8 cellular contexts compared by ENCODE assay signal in the genomic region with DNA sequence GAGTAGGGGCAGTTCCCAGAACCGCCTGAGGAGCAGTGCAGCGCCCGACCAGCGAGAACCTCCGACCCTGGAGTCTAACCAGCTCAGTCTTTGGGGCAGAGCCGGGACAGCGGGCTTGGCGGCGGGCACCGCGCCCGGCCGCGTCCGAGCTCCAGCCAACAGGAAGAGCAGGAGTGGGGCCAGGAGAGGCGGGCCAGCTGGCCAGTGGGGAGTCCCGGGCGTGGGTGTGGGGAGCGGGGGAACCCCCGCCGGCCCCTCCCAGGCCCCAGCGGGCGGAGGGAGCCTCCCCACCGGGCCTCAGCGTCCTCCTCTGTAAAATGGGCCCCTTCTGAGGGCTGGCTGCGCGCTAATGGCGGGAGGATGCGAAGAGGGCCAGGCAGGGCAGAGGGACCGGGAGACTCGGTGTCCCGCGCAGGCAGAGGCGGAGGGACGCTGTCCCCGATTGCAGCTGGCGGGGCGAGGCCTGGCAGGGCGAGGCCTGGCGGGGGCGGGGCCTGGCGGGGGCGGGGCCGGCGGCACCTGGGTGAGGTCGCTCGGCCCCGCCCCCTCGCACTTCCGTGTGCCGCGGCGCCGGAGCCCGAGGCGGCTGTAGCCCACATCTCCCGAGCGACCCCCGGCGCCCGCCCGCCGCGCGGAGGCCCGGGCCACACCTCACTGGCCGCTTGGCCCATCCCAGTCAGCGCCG. TPM values are rescaled to one million over a fixed set of nuclear protein-coding genes. Genes with fewer than 3 reads are reported as not detected.
DNase-seq lines count a peak whose midpoint lies in the region; ATAC-seq and TF ChIP-seq lines count a peak whose summit lies in the region.

A gene (plus strand): TSS at position 550 of the 685 bp plus-strand sequence. CDS start 17,214 bp downstream, outside the sequence.

- H3K9me3 Mint-ChIP-seq in activated CD8-positive, alpha-beta memory T cell treated with anti-CD3 and anti-CD28 coated beads, Interleukin-2, amount 10 ng/mL, durations not matched to agents 7 days and 5 days (ENCODE audit: low read depth): no peaks in the 10 kb centered on the region
- H3K9me3 Mint-ChIP-seq in endothelial cell (ENCODE audit: unreplicated experiment): no peaks in the 10 kb centered on the region

- peak; percentile 52 for ATAC-seq in GM18867 (IDR thresholded peaks at IDR 0.05; ENCODE audit: unreplicated experiment)
- peak; percentile 49 for ATAC-seq in HG03108 (IDR thresholded peaks at IDR 0.05; ENCODE audit: unreplicated experiment)
- peak; percentile 82 for ATAC-seq in activated CD8-positive, alpha-beta memory T cell treated with anti-CD3 and anti-CD28 coated beads, Interleukin-2, amount 10 ng/mL, durations not matched to agents 7 days and 5 days

- peaks cover 34% of the 10 kb centered on the region for H3K27me3 Mint-ChIP-seq in activated CD8-positive, alpha-beta memory T cell treated with anti-CD3 and anti-CD28 coated beads, Interleukin-2, amount 10 ng/mL, durations not matched to agents 7 days and 5 days
- peaks cover 14% of the 10 kb centered on the region for H3K27me3 Mint-ChIP-seq in endothelial cell (ENCODE audit: unreplicated experiment)

- CTCF ChIA-PET in activated CD8-positive, alpha-beta memory T cell treated with anti-CD3 and anti-CD28 coated beads, Interleukin-2, amount 10 ng/mL, durations not matched to agents 7 days and 5 days (lab: Charles Lee): interaction anchor here (0.6 to 4.2 kb wide), 9 partner anchors 9 to 165 kb away, joined by 3 to 38 read pairs (median 4); no protein-coding TSS in a partner anchor

- H3K4me3 ChIP-seq in AG10803 (ENCODE audit: low read length): peak within 1 kb of the TSS; percentile 90

- DNase-seq in AG10803 (ENCODE audit: low read depth) (peak; percentile 91), NCI-H748 treated with DMSO at 0.1 percent for 48 hours (lab: John Stamatoyannopoulos, UW) (peak; percentile 23), endothelial cell (ENCODE audit: low spot score) (peak; percentile 57), midbrain (lab: John Stamatoyannopoulos, UW) (peak; percentile 85)
- peak; percentile 85 for DNase-seq in activated CD8-positive, alpha-beta memory T cell treated with anti-CD3 and anti-CD28 coated beads, Interleukin-2, amount 10 ng/mL, durations not matched to agents 7 days and 5 days
- peak; percentile 64 to 72 for DNase-seq in stimulated activated CD8-positive, alpha-beta memory T cell treated with anti-CD3 and anti-CD28 coated beads, Interleukin-15, amount 100 ng/mL, for 48 hours (ENCODE audit: low read depth in 2 of 2)

- peak within 1 kb of the TSS; percentile 72 for H3K27ac Mint-ChIP-seq in activated CD8-positive, alpha-beta memory T cell treated with anti-CD3 and anti-CD28 coated beads, Interleukin-2, amount 10 ng/mL, durations not matched to agents 7 days and 5 days
- peak within 1 kb of the TSS; percentile 93 for H3K27ac Mint-ChIP-seq in endothelial cell (ENCODE audit: unreplicated experiment)

- peak; percentile 49 for TF ChIP-seq CTCF in AG10803 (conservative IDR thresholded peaks at IDR 0.05; ENCODE audit: low read length)
- peak; percentile 37 for TF ChIP-seq CTCF in endothelial cell (IDR thresholded peaks at IDR 0.05; ENCODE audit: unreplicated experiment)

- H3K36me3 Mint-ChIP-seq in activated CD8-positive, alpha-beta memory T cell treated with anti-CD3 and anti-CD28 coated beads, Interleukin-2, amount 10 ng/mL, durations not matched to agents 7 days and 5 days: no peaks in the 10 kb centered on the region
- peaks cover 4% of the 10 kb centered on the region for H3K36me3 Mint-ChIP-seq in endothelial cell (ENCODE audit: low read depth, unreplicated experiment)

- H3K4me3 Mint-ChIP-seq in activated CD8-positive, alpha-beta memory T cell treated with anti-CD3 and anti-CD28 coated beads, Interleukin-2, amount 10 ng/mL, durations not matched to agents 7 days and 5 days: peak within 1 kb of the TSS; percentile 74
- H3K4me3 Mint-ChIP-seq in endothelial cell (ENCODE audit: unreplicated experiment): peak within 1 kb of the TSS; percentile 92

- H3K4me1 Mint-ChIP-seq in activated CD8-positive, alpha-beta memory T cell treated with anti-CD3 and anti-CD28 coated beads, Interleukin-2, amount 10 ng/mL, durations not matched to agents 7 days and 5 days: peaks cover 22% of the 10 kb centered on the region
- H3K4me1 Mint-ChIP-seq in endothelial cell (ENCODE audit: unreplicated experiment): peaks cover 29% of the 10 kb centered on the region

RNA-seq across cellular contexts. Expression of the gene that starts here (rescaled TPM):
- total RNA-seq in activated CD8-positive, alpha-beta memory T cell treated with anti-CD3 and anti-CD28 coated beads, Interleukin-2, amount 10 ng/mL, durations not matched to agents 7 days and 5 days: 10 to 100 TPM; 17.2 to 18.7 TPM
- total RNA-seq in endothelial cell (ENCODE audit: unreplicated experiment): 9.9 TPM

Comparison
In these comparisons a context has a peak if more than half of its experiments do, and no peak if none do; other contexts are left out.
1. Peak in every context shown above with its lines: DNase-seq, ATAC-seq and H3K4me3 ChIP-seq.
2. DNase-seq: peak in every context shown above with its lines; median percentile 91 in AG10803; 85 in activated CD8-positive, alpha-beta memory T cell treated with anti-CD3 and anti-CD28 coated beads, Interleukin-2, amount 10 ng/mL, durations not matched to agents 7 days and 5 days; 85 in midbrain; 68 in stimulated activated CD8-positive, alpha-beta memory T cell treated with anti-CD3 and anti-CD28 coated beads, Interleukin-15, amount 100 ng/mL, for 48 hours; 57 in endothelial cell; 23 in NCI-H748 treated with DMSO at 0.1 percent for 48 hours.